ENCODE assay signal across 17 cellular contexts in genomic region chr2:21254170-21254965, GRCh38.
"Had no signal": no experiment of that assay in that cellular context is flagged by ENCODE, and none has a peak within 500 bp of the region (broad histone marks: within the 10 kb centered on the region; RNA-seq: fewer than 3 reads in every experiment).

No MANE protein-coding gene starts in this region.

- H3K36me3 ChIP-seq: neutrophil, suprapubic skin, upper lobe of right lung had no signal

- H3K36me3 Mint-ChIP-seq: activated naive CD8-positive, alpha-beta T cell; memory B cell; naive B cell; WTC11 had no signal

- H3K27me3 Mint-ChIP-seq: activated CD4-positive, alpha-beta T cell treated with anti-CD3 and anti-CD28 coated beads for 36 hours; activated naive CD8-positive, alpha-beta T cell; naive B cell had no signal

- H3K27ac Mint-ChIP-seq: activated CD4-positive, alpha-beta T cell treated with anti-CD3 and anti-CD28 coated beads for 36 hours; activated naive CD8-positive, alpha-beta T cell; memory B cell; naive B cell; WTC11 had no signal

- H3K4me1 Mint-ChIP-seq: activated CD4-positive, alpha-beta T cell treated with anti-CD3 and anti-CD28 coated beads for 36 hours; memory B cell; naive B cell had no signal

- ATAC-seq: activated CD4-positive, alpha-beta T cell treated with anti-CD3 and anti-CD28 coated beads for 36 hours; left ventricle myocardium superior; mucosa of descending colon; stimulated activated naive CD8-positive, alpha-beta T cell treated with anti-CD3 and anti-CD28 coated beads, Interleukin-15, Interleukin-2, amounts not matched to agents 100 U/mL and 50 U/mL, for 24 hours; upper lobe of right lung; WTC11 had no signal

- H3K27ac ChIP-seq: neutrophil, parathyroid adenoma, suprapubic skin, upper lobe of right lung had no signal

- H3K4me3 ChIP-seq: mucosa of descending colon, suprapubic skin, upper lobe of right lung had no signal

- H3K27me3 ChIP-seq: neutrophil, suprapubic skin, upper lobe of right lung had no signal

- H3K4me3 Mint-ChIP-seq: activated CD4-positive, alpha-beta T cell treated with anti-CD3 and anti-CD28 coated beads for 36 hours; activated naive CD8-positive, alpha-beta T cell; memory B cell; naive B cell; WTC11 had no signal

- H3K4me1 ChIP-seq: parathyroid adenoma, suprapubic skin, upper lobe of right lung had no signal

- DNase-seq: activated CD4-positive, alpha-beta T cell treated with anti-CD3 and anti-CD28 coated beads for 36 hours; activated CD4-positive, alpha-beta T cell treated with anti-CD3 and anti-CD28 coated beads, Interleukin-2, amount 50 U/mL, for 48 hours; activated gamma-delta T cell treated with Interleukin-2 at 50 U/mL for 16 hours; erythroblast; kidney glomerular epithelial cell; left ventricle myocardium superior; mucosa of descending colon; naive B cell; stimulated activated CD4-positive, alpha-beta T cell treated with anti-CD3 and anti-CD28 coated beads, Interleukin-1b, Interleukin-23, amount 100 ng/mL, for 48 hours; stimulated activated naive CD8-positive, alpha-beta T cell treated with anti-CD3 and anti-CD28 coated beads, Interleukin-15, Interleukin-2, amounts not matched to agents 100 U/mL and 50 U/mL, for 24 hours; upper lobe of right lung had no signal

- H3K9me3 Mint-ChIP-seq: WTC11 had no signal

- H3K9me3 ChIP-seq: mucosa of descending colon, neutrophil, suprapubic skin, upper lobe of right lung had no signal

- H3K9ac ChIP-seq: parathyroid adenoma had no signal
